In genomic region chr2:200619275-200619674, GRCh38 we compare ENCODE assay signal across 21 cellular contexts. TPM values are rescaled to one million over a fixed set of nuclear protein-coding genes. Genes with fewer than 3 reads are reported as not detected.
DNase-seq lines count a peak whose midpoint lies in the region; ATAC-seq, FAIRE-seq and TF ChIP-seq lines count a peak whose summit lies in the region.
"Had no signal": no experiment of that assay in that cellular context is flagged by ENCODE, and none has a peak within 500 bp of the region (broad histone marks: within the 10 kb centered on the region; RNA-seq: fewer than 3 reads in every experiment).

No MANE protein-coding gene starts in this region.

- H2AFZ ChIP-seq in GM23248: peak overlapping the region; percentile 56; the same call in 1 of the 2 replicates

- H3K27me3 ChIP-seq in GM23248 (replicated peaks; ENCODE audit: insufficient read depth) (no peaks in the 10 kb centered on the region), esophagus muscularis mucosa (no peaks in the 10 kb centered on the region), pancreas (no peaks in the 10 kb centered on the region)
- H3K27me3 ChIP-seq: heart left ventricle, suprapubic skin had no signal

- H3K4me2 ChIP-seq in GM23248 (ENCODE audit: unreplicated experiment): peak overlapping the region; percentile 24

- H3F3A ChIP-seq in GM23248 (ENCODE audit: insufficient read depth): peaks cover 52% of the 10 kb centered on the region

- peak; percentile 25 for DNase-seq in GM23248
- no peak for DNase-seq in RWPE1 (ENCODE audit: low spot score)
- DNase-seq in esophagus muscularis mucosa (ENCODE audit: extremely low spot score): peak; percentile 50
- DNase-seq in pancreas: peak in 5 of 6 donors; percentile 46 to 79 (median 51)
- DNase-seq in H54 (ENCODE audit: insufficient read length, low spot score): no peak
- DNase-seq in NCI-H187 (lab: John Stamatoyannopoulos, UW): no peak
- DNase-seq: activated CD4-positive, CD25-positive, alpha-beta regulatory T cell treated with anti-CD3 and anti-CD28 coated beads, Interleukin-2, amount 50 U/mL, for 72 hours; heart left ventricle; left ventricle myocardium superior; NCI-H1417 treated with DMSO at 0.1 percent for 48 hours; NCI-H2107; NCI-H524 treated with DMSO at 0.1 percent for 48 hours; nephron progenitor cell; Right ventricle myocardium superior; stimulated activated CD4-positive, alpha-beta T cell treated with anti-CD3 and anti-CD28 coated beads, Interleukin-2, amount 100 ng/mL, for 24 hours had no signal

- no peaks in the 10 kb centered on the region for H3K9me3 ChIP-seq in GM23248 (ENCODE audit: low read depth)
- no peaks in the 10 kb centered on the region for H3K9me3 ChIP-seq in esophagus muscularis mucosa
- no peaks in the 10 kb centered on the region for H3K9me3 ChIP-seq in pancreas
- H3K9me3 ChIP-seq: heart left ventricle, prostate gland, suprapubic skin had no signal

- no peaks in the 10 kb centered on the region for H3K9me2 ChIP-seq in GM23248 (ENCODE audit: insufficient read depth)

- TF ChIP-seq POLR2A in esophagus muscularis mucosa (IDR thresholded peaks at IDR 0.05; ENCODE audit: low read depth): no peak
- no peak for TF ChIP-seq POLR2A in H54 (IDR thresholded peaks at IDR 0.05; ENCODE audit: low read depth, low read length)

- TF ChIP-seq CTCF in RWPE1 (conservative IDR thresholded peaks at IDR 0.05; ENCODE audit: low read depth) (no peak), esophagus muscularis mucosa (IDR thresholded peaks at IDR 0.05) (no peak), pancreas (IDR thresholded peaks at IDR 0.05) (no peak)

- POLR2A ChIA-PET in RWPE1 (lab: Yijun Ruan, JAX; ENCODE audit: low non-redundant PET): no interaction called here

- FAIRE-seq in pancreas (lab: Jason Lieb, UNC) (no peak), H54 (lab: Jason Lieb, UNC) (no peak)
- FAIRE-seq: GM12878 had no signal

- ATAC-seq in pancreas (peak; percentile 56 to 86 (median 64)), GM21528 (IDR thresholded peaks at IDR 0.05; ENCODE audit: low FRiP score, unreplicated experiment) (no peak)
- ATAC-seq: stimulated activated memory B cell treated with anti-CD40 and anti-IgM and Interleukin-4, amounts not matched to agents 10 μg/mL and 1 μg/mL and 100 μg/mL, for 72 hours had no signal

- H3K36me3 ChIP-seq in GM23248 (ENCODE audit: low read depth): no peaks in the 10 kb centered on the region
- H3K36me3 ChIP-seq in esophagus muscularis mucosa: peaks cover 0 to 25% (median 6%) of the 10 kb centered on the region in 4 donors
- H3K36me3 ChIP-seq in pancreas: peaks cover 0 to 12% (median 9%) of the 10 kb centered on the region in 3 donors
- H3K36me3 ChIP-seq: prostate gland had no signal

- intact Hi-C loops in esophagus muscularis mucosa (cut with DNase I): no loop called here
- intact Hi-C loops in pancreas (cut with DNase I): no loop called here

- H3K4me1 ChIP-seq in GM23248 (ENCODE audit: insufficient read depth): peaks cover 69% of the 10 kb centered on the region
- H3K4me1 ChIP-seq in esophagus muscularis mucosa: peaks cover 0 to 10% (median 7%) of the 10 kb centered on the region in 4 donors
- peaks cover 15 to 39% (median 31%) of the 10 kb centered on the region in 3 donors for H3K4me1 ChIP-seq in pancreas
- H3K4me1 ChIP-seq: prostate gland, suprapubic skin had no signal

- H3K79me2 ChIP-seq in GM23248 (ENCODE audit: insufficient read depth): no peaks in the 10 kb centered on the region

- in situ Hi-C loops in GM23248 (cut with MboI): no loop called here

- TF ChIP-seq EP300 in esophagus muscularis mucosa (IDR thresholded peaks at IDR 0.05): no peak

- H3K9ac ChIP-seq in GM23248: no peak overlapping the region

- H3K4me3 ChIP-seq in GM23248 (no peak overlapping the region), esophagus muscularis mucosa (no peak overlapping the region), pancreas (no peak overlapping the region)
- H3K4me3 ChIP-seq: GM12878, heart left ventricle, prostate gland, suprapubic skin had no signal

- WGBS in GM23248 (ENCODE audit: low coverage in 1 of 2, low lambda C conversion rate in 2 of 2, missing lambda C conversion rate in 2 of 2), 2 experiments: 25 to 40% methylated on average over 2 of the region's 2 CpGs
- WGBS in esophagus muscularis mucosa: 37% methylated on average over 2 of the region's 2 CpGs
- WGBS in pancreas, 2 donors: 3 to 10% methylated on average over 2 of the region's 2 CpGs

- CTCF ChIA-PET in RWPE1 (lab: Yijun Ruan, JAX): interaction anchor here (2.1 kb wide), 1 partner anchor 84 kb away, joined by 9 read pairs; no protein-coding TSS in a partner anchor

- H4K20me1 ChIP-seq in GM23248 (ENCODE audit: insufficient read depth): no peaks in the 10 kb centered on the region

- 0 out of 2 replicates have a peak overlapping the region, but pooled peaks have one; percentile 31 for H3K27ac ChIP-seq in GM23248
- 0 out of 2 replicates have a peak overlapping the region, but pooled peaks have one; percentile 33 for H3K27ac ChIP-seq in RWPE1
- no peak overlapping the region for H3K27ac ChIP-seq in esophagus muscularis mucosa (replicated peaks in 1 of 4)
- peak overlapping the region in 2 of 4 donors; percentile 20 to 32 for H3K27ac ChIP-seq in pancreas
- H3K27ac ChIP-seq: prostate gland, suprapubic skin had no signal

RNA-seq across cellular contexts. Expression of gene AOX1, which starts 33.5 kb away (rescaled TPM):
- 46.0 and 47.9 TPM in 2 replicates for total RNA-seq in GM23248 (2014; rRNA removed; shearing (Covaris generic))
- polyA plus RNA-seq in GM23248 (2016; fragmentation: Nextera tagmentation; extraction: Ambion mirVana) (18.9 and 20.5 TPM in 2 replicates), pancreas (10 to 100 TPM; 17.8 to 29.2 TPM)
- total RNA-seq in esophagus muscularis mucosa (100 to 1,000 TPM in 1 of 4 donors, 10 to 100 TPM in 3; 54.0 to 113 (median 81.9) TPM), pancreas (100 to 1,000 TPM in 5 of 6 donors, 10 to 100 TPM in 1; 94.6 to 181 (median 136) TPM)
- total RNA-seq: mononuclear cell had no signal

Comparison
In these comparisons a context has a peak if more than half of its experiments do, and no peak if none do; other contexts are left out.
1. DNase-seq: peak in GM23248 (single experiment), esophagus muscularis mucosa (single experiment) and pancreas (5 of 6); none in RWPE1 (single experiment), H54 (single experiment) and NCI-H187 (0 of 2).
2. H3K27ac ChIP-seq: peak in GM23248 (single experiment) and RWPE1 (single experiment); none in esophagus muscularis mucosa (0 of 4).